Comparison of ENCODE assay signal across 12 cellular contexts in the genomic region with DNA sequence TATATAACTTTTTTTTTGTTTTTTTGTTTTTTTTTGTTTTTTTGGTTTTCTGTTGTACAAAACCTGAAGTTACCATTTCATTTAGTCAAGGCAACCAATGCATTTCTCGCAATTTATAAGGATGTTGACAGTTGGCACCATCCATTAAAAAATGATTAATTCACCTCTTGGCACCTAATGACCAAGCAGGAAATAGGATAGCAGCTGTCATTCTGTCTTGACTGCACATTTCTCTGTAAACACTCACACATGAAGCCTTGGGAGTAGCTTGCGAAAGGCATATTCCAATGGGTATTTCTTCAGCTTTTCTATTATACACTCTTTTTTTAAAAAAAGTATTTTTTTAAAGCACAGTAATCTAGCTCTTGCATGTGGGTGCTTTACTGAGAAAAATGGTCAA.
"Had no signal": no experiment of that assay in that cellular context is flagged by ENCODE, and none has a peak within 500 bp of the region (broad histone marks: within the 10 kb centered on the region; RNA-seq: fewer than 3 reads in every experiment).

No MANE protein-coding gene starts in this region.

- H3K4me3 ChIP-seq: cardiac muscle cell, hepatocyte, suprapubic skin had no signal

- H3K9me3 ChIP-seq: suprapubic skin had no signal

- H3K27me3 ChIP-seq: cardiac muscle cell, suprapubic skin had no signal

- H3K4me1 ChIP-seq: suprapubic skin had no signal

- H3K36me3 ChIP-seq: cardiac muscle cell, suprapubic skin had no signal

- H3K4me2 ChIP-seq: hepatocyte had no signal

- H3K79me2 ChIP-seq: hepatocyte had no signal

- DNase-seq: activated CD4-positive, alpha-beta T cell treated with anti-CD3 and anti-CD28 coated beads, Interleukin-2, amount 10 ng/mL, durations not matched to agents 24 days and 14 days; activated CD8-positive, alpha-beta memory T cell treated with anti-CD3 and anti-CD28 coated beads for 24 hours; activated naive CD4-positive, alpha-beta T cell treated with Interleukin-2 at 50 U/mL for 16 hours; activated naive CD8-positive, alpha-beta T cell treated with anti-CD3 and anti-CD28 coated beads, Interleukin-2, amount 50 U/mL, for 24 hours; effector CD4-positive, alpha-beta T cell; kidney; stimulated activated CD4-positive, alpha-beta T cell treated with anti-CD3 and anti-CD28 coated beads, Interleukin-12 subunit alpha, Interleukin-12 subunit beta, amount 100 ng/mL, for 4 hours; stimulated activated naive CD4-positive, alpha-beta T cell had no signal

- H3K27ac ChIP-seq: cardiac muscle cell, epithelial cell of prostate, hepatocyte, suprapubic skin had no signal
